8 cellular contexts compared by ENCODE assay signal in the genomic region with DNA sequence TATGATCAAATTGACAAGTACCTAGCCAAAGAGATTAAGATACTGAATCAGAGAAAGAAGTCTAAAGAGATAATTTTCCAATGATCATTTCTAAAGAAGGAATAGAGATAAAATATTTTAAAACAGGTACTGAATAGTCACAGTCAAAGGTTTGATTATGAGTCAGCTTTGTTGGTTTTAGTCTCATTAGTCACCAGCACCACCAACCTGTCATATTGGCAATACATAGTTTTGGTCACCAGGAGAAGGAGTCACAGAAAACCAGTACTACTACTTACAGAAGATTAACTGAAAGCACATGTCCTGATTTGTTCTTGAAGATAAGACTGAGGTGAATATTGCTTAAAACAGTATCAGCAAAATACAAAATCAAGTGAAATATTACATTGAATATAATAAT. TPM values are rescaled to one million over a fixed set of nuclear protein-coding genes. Genes with fewer than 3 reads are reported as not detected.
DNase-seq lines count a peak whose midpoint lies in the region; ATAC-seq, FAIRE-seq and TF ChIP-seq lines count a peak whose summit lies in the region.

No MANE protein-coding gene starts in this region.

- FAIRE-seq in astrocyte (lab: Jason Lieb, UNC) (peak; percentile 54), pancreas (lab: Jason Lieb, UNC) (no peak)

- peaks cover 75% of the 10 kb centered on the region for H4K20me1 ChIP-seq in astrocyte (ENCODE audit: insufficient read depth, low read length)

- H3K4me3 Mint-ChIP-seq in activated CD4-positive, alpha-beta T cell treated with anti-CD3 and anti-CD28 coated beads, Interleukin-2, amount 10 ng/mL, durations not matched to agents 24 days and 14 days, result peak overlapping the region; percentile 25
- no peak overlapping the region for H3K4me3 Mint-ChIP-seq in astrocyte (ENCODE audit: unreplicated experiment)

- H3K9me3 ChIP-seq in astrocyte (ENCODE audit: insufficient read depth, low read depth, low read length) (no peaks in the 10 kb centered on the region), pancreas (no peaks in the 10 kb centered on the region)

- peaks cover 3% of the 10 kb centered on the region for H3K9me3 Mint-ChIP-seq in activated CD4-positive, alpha-beta T cell treated with anti-CD3 and anti-CD28 coated beads, Interleukin-2, amount 10 ng/mL, durations not matched to agents 24 days and 14 days
- H3K9me3 Mint-ChIP-seq in astrocyte (ENCODE audit: unreplicated experiment), result no peaks in the 10 kb centered on the region

- H3K9ac ChIP-seq in astrocyte (ENCODE audit: low read length), result no peak overlapping the region

- H3K36me3 ChIP-seq in astrocyte (ENCODE audit: insufficient read depth, low read length), result no peaks in the 10 kb centered on the region
- no peaks in the 10 kb centered on the region for H3K36me3 ChIP-seq in pancreas

- no peaks in the 10 kb centered on the region for H3K27me3 Mint-ChIP-seq in activated CD4-positive, alpha-beta T cell treated with anti-CD3 and anti-CD28 coated beads, Interleukin-2, amount 10 ng/mL, durations not matched to agents 24 days and 14 days
- H3K27me3 Mint-ChIP-seq in astrocyte (ENCODE audit: low read depth, unreplicated experiment), result no peaks in the 10 kb centered on the region

- H3K27ac ChIP-seq in astrocyte (ENCODE audit: low read depth, low read length), result no peak overlapping the region
- H3K27ac ChIP-seq in pancreas, result no peak overlapping the region

- DNase-seq in activated CD4-positive, alpha-beta T cell treated with anti-CD3 and anti-CD28 coated beads, Interleukin-2, amount 10 ng/mL, durations not matched to agents 24 days and 14 days, result peak; percentile 67
- no peak for DNase-seq in activated CD4-positive, alpha-beta T cell treated with anti-CD3 and anti-CD28 coated beads for 1 hour
- DNase-seq in HT-29 (ENCODE audit: low spot score) (peak; percentile 71), astrocyte (ENCODE audit: low read depth) (peak; percentile 85), pancreas (no peak), NK-92 (lab: John Stamatoyannopoulos, UW; ENCODE audit: unreplicated experiment) (no peak), T-helper 9 cell (no peak)

- H2AFZ ChIP-seq in astrocyte (ENCODE audit: low read depth, low read length), result no peak overlapping the region

- peaks cover 100% of the 10 kb centered on the region for H3K79me2 ChIP-seq in astrocyte (ENCODE audit: insufficient read depth, low read length)

- ATAC-seq in GM21619 (IDR thresholded peaks at IDR 0.05; ENCODE audit: unreplicated experiment), result peak; percentile 92
- ATAC-seq in pancreas, result peak in 3 of 4 donors; percentile 75 to 86 (median 83)

- peaks cover 39% of the 10 kb centered on the region for H3K4me1 Mint-ChIP-seq in activated CD4-positive, alpha-beta T cell treated with anti-CD3 and anti-CD28 coated beads, Interleukin-2, amount 10 ng/mL, durations not matched to agents 24 days and 14 days
- H3K4me1 Mint-ChIP-seq in astrocyte (ENCODE audit: low read depth, unreplicated experiment), result peaks cover 24% of the 10 kb centered on the region

- peaks cover 13% of the 10 kb centered on the region for H3K36me3 Mint-ChIP-seq in activated CD4-positive, alpha-beta T cell treated with anti-CD3 and anti-CD28 coated beads, Interleukin-2, amount 10 ng/mL, durations not matched to agents 24 days and 14 days (ENCODE audit: low read depth)
- no peaks in the 10 kb centered on the region for H3K36me3 Mint-ChIP-seq in astrocyte (ENCODE audit: low read depth, unreplicated experiment)

- H3K4me1 ChIP-seq in astrocyte (ENCODE audit: insufficient read depth, low read length) (peaks cover 11% of the 10 kb centered on the region), pancreas (peaks cover 0 to 4% (median 0%) of the 10 kb centered on the region in 3 donors)

- intact Hi-C loops in activated CD4-positive, alpha-beta T cell treated with anti-CD3 and anti-CD28 coated beads, Interleukin-2, amount 10 ng/mL, durations not matched to agents 24 days and 14 days (cut with micrococcal nuclease), result loop anchor here (1.0 to 5.0 kb wide), 4 partner anchors 10 to 366 kb away; no protein-coding TSS in a partner anchor
- intact Hi-C loops in pancreas (cut with DNase I), result no loop called here

- H3K4me2 ChIP-seq in astrocyte (ENCODE audit: low read length), result peak overlapping the region; percentile 32

- no peak for TF ChIP-seq CTCF in astrocyte (IDR thresholded peaks at IDR 0.05; ENCODE audit: insufficient read depth, low read depth, low read length)
- peak in 1 of 4 donors; percentile 13 for TF ChIP-seq CTCF in pancreas (IDR thresholded peaks at IDR 0.05)

- H3K4me3 ChIP-seq in astrocyte (ENCODE audit: insufficient read depth, low read depth, low read length), result no peak overlapping the region
- no peak overlapping the region for H3K4me3 ChIP-seq in pancreas

- H3K27me3 ChIP-seq in astrocyte (ENCODE audit: insufficient read depth, low read length) (no peaks in the 10 kb centered on the region), pancreas (no peaks in the 10 kb centered on the region)

- H3K27ac Mint-ChIP-seq in activated CD4-positive, alpha-beta T cell treated with anti-CD3 and anti-CD28 coated beads, Interleukin-2, amount 10 ng/mL, durations not matched to agents 24 days and 14 days, result peak overlapping the region; percentile 80
- H3K27ac Mint-ChIP-seq in astrocyte (ENCODE audit: unreplicated experiment), result peak overlapping the region; percentile 51

RNA-seq across cellular contexts. Expression of a gene that starts 34.6 kb away (rescaled TPM):
- total RNA-seq in activated CD4-positive, alpha-beta T cell treated with anti-CD3 and anti-CD28 coated beads, Interleukin-2, amount 10 ng/mL, durations not matched to agents 24 days and 14 days, result 71.9 and 79.0 TPM in 2 replicates
- total RNA-seq in HT-29 (2014; rRNA removed; shearing (Covaris generic)), result 0.37 and 1.2 TPM in 2 replicates
- total RNA-seq in astrocyte (37.2 and 42.3 TPM in 2 replicates), pancreas (10 to 100 TPM in 2 of 6 donors, 1 to 10 TPM in 4; 3.2 to 21.6 (median 6.9) TPM)
- polyA plus RNA-seq in pancreas, result 1 to 10 TPM; 4.8 to 5.2 TPM

Comparison
In these comparisons a context has a peak if more than half of its experiments do, and no peak if none do; other contexts are left out.
1. DNase-seq: peak in activated CD4-positive, alpha-beta T cell treated with anti-CD3 and anti-CD28 coated beads, Interleukin-2, amount 10 ng/mL, durations not matched to agents 24 days and 14 days (single experiment), HT-29 (single experiment) and astrocyte (single experiment); none in activated CD4-positive, alpha-beta T cell treated with anti-CD3 and anti-CD28 coated beads for 1 hour (single experiment), pancreas (0 of 6), NK-92 (single experiment) and T-helper 9 cell (single experiment).